ENCODE assay signal across 12 cellular contexts in genomic region chr3:72245183-72245811, GRCh38.
DNase-seq lines count a peak whose midpoint lies in the region; ATAC-seq and TF ChIP-seq lines count a peak whose summit lies in the region.
"Had no signal": no experiment of that assay in that cellular context is flagged by ENCODE, and none has a peak within 500 bp of the region (broad histone marks: within the 10 kb centered on the region; RNA-seq: fewer than 3 reads in every experiment).

No MANE protein-coding gene starts in this region.

- no peaks in the 10 kb centered on the region for H3K9me3 ChIP-seq in upper lobe of right lung

- no peaks in the 10 kb centered on the region for H3K36me3 ChIP-seq in upper lobe of right lung
- H3K36me3 ChIP-seq: neural progenitor cell had no signal

- ATAC-seq in upper lobe of right lung (peak; percentile 53), GM19035 (IDR thresholded peaks at IDR 0.05; ENCODE audit: unreplicated experiment) (no peak)

- TF ChIP-seq CTCF in dorsolateral prefrontal cortex (IDR thresholded peaks at IDR 0.05 in 54 of 56, conservative IDR thresholded peaks at IDR 0.05 in 2 of 56; ENCODE audit: low read depth in 1 of 56, partially characterized antibody in 56 of 56), result no peak
- no peak for TF ChIP-seq CTCF in upper lobe of right lung (IDR thresholded peaks at IDR 0.05)
- TF ChIP-seq CTCF in GM10266 (IDR thresholded peaks at IDR 0.05; ENCODE audit: control insufficient read depth, insufficient read depth, low read depth, missing control alignments), result no peak

- DNase-seq in NCI-H2171 treated with DMSO at 0.1 percent for 48 hours (lab: John Stamatoyannopoulos, UW), result peak; percentile 75
- DNase-seq in dorsolateral prefrontal cortex, result peak; percentile 55 to 87 (median 77)
- peak; percentile 45 to 66 for DNase-seq in lung microvascular endothelial cell (ENCODE audit: low read depth in 2 of 2)
- no peak for DNase-seq in upper lobe of right lung
- DNase-seq in NCI-H510A (lab: John Stamatoyannopoulos, UW), result no peak
- DNase-seq in GM10266 (ENCODE audit: extremely low spot score), result no peak
- DNase-seq: activated CD4-positive, alpha-beta T cell treated with anti-CD3 and anti-CD28 coated beads, Interleukin-2, amount 50 U/mL, for 1 hour; activated gamma-delta T cell; DMS53; stimulated activated CD4-positive, alpha-beta T cell treated with anti-CD3 and anti-CD28 coated beads, Interleukin-1b, Interleukin-23, amount 100 ng/mL, for 48 hours had no signal

- H3K27ac ChIP-seq in dorsolateral prefrontal cortex, result peak overlapping the region in 57 of 59 donors; percentile 15 to 98 (median 82)
- peak overlapping the region; percentile 2 for H3K27ac ChIP-seq in upper lobe of right lung
- H3K27ac ChIP-seq: neural progenitor cell had no signal

- H3K4me3 ChIP-seq in dorsolateral prefrontal cortex, result no peak overlapping the region
- no peak overlapping the region for H3K4me3 ChIP-seq in upper lobe of right lung
- H3K4me3 ChIP-seq: neural progenitor cell had no signal

- peaks cover 14% of the 10 kb centered on the region for H3K4me1 ChIP-seq in upper lobe of right lung
- H3K4me1 ChIP-seq: neural progenitor cell had no signal

- intact Hi-C loops in dorsolateral prefrontal cortex (cut with DNase I) (loop anchor here (2.0 to 10.0 kb wide), 5 partner anchors 30 to 202 kb away; partner anchors contain the start of gene RYBP (in 1 of the 2)), upper lobe of right lung (cut with DNase I) (no loop called here)

- H3K27me3 ChIP-seq in dorsolateral prefrontal cortex (no peaks in the 10 kb centered on the region), upper lobe of right lung (no peaks in the 10 kb centered on the region)
- H3K27me3 ChIP-seq: neural progenitor cell had no signal

Comparison
In these comparisons a context has a peak if more than half of its experiments do, and no peak if none do; other contexts are left out.
1. DNase-seq: peak in NCI-H2171 treated with DMSO at 0.1 percent for 48 hours (single experiment), dorsolateral prefrontal cortex (10 of 10) and lung microvascular endothelial cell (2 of 2); none in upper lobe of right lung (single experiment), NCI-H510A (single experiment) and GM10266 (single experiment).